ENCODE assay signal across 8 cellular contexts in genomic region chr9:37491939-37492338, GRCh38.
"Had no signal": no experiment of that assay in that cellular context is flagged by ENCODE, and none has a peak within 500 bp of the region (broad histone marks: within the 10 kb centered on the region; RNA-seq: fewer than 3 reads in every experiment).

No MANE protein-coding gene starts in this region.

- DNase-seq: GM23248, GOT3, H7, HFFc6, IMR-90 had no signal

- ATAC-seq: HCT116 had no signal

- H3K9me3 Mint-ChIP-seq: HFFc6 had no signal

- H3K4me3 Mint-ChIP-seq: HFFc6 had no signal

- H3K27ac ChIP-seq: GM23248, HL-60 had no signal

- H2AFZ ChIP-seq: GM23248 had no signal

- H3K4me3 ChIP-seq: GM23248, HAP-1 had no signal

- H3K27ac Mint-ChIP-seq: HFFc6 had no signal

- H3K9me3 ChIP-seq: HAP-1 had no signal

- H3K9ac ChIP-seq: GM23248 had no signal
